Comparison of ENCODE assay signal across 1 cellular context in genomic region chr4:94305468-94306225, GRCh38.
TF ChIP-seq lines count a peak whose summit lies in the region.

No MANE protein-coding gene starts in this region.

TF ChIP-seq in IMR-90, 13 proteins besides CTCF, POLR2A, EP300 and RAD21 (continued from another document):
- TF ChIP-seq USF2 (IDR thresholded peaks at IDR 0.05; ENCODE audit: low read depth, low read length) (no peak), NFE2L2 (IDR thresholded peaks at IDR 0.05; ENCODE audit: low read depth, low read length) (no peak), RCOR1 (IDR thresholded peaks at IDR 0.05; ENCODE audit: insufficient replicate concordance, low read length) (no peak), SMC3 (IDR thresholded peaks at IDR 0.05; ENCODE audit: low read depth, low read length) (no peak), MAFK (IDR thresholded peaks at IDR 0.05; ENCODE audit: low read depth, low read length) (no peak), FOS (IDR thresholded peaks at IDR 0.05; ENCODE audit: low read depth, low read length) (no peak), BHLHE40 (IDR thresholded peaks at IDR 0.05; ENCODE audit: low read depth, low read length) (no peak), MAZ (IDR thresholded peaks at IDR 0.05; ENCODE audit: borderline replicate concordance, low read depth, low read length) (no peak), RFX5 (IDR thresholded peaks at IDR 0.05; ENCODE audit: low read depth, low read length) (no peak), CHD1 (IDR thresholded peaks at IDR 0.05; ENCODE audit: low read depth, low read length) (no peak)
